19 cellular contexts compared by ENCODE assay signal in the genomic region with DNA sequence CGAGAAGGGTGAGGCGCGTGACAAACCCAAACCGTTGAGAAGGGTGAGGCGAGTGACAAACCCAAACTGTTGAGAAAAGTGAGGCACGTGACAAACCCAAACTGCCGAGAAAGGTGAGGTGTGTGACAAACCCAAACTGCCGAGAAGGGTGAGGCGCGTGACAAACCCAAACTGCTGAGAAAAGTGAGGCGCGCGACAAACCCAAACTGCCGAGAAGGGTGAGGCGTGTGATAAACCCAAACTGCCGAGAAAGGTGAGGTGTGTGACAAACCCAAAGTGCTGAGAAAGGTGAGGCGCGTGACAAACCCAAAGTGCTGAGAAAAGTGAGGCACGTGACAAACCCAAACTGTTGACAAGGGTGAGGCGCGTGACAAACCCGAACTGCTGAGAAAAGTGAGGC. TPM values are rescaled to one million over a fixed set of nuclear protein-coding genes. Genes with fewer than 3 reads are reported as not detected.
DNase-seq lines count a peak whose midpoint lies in the region; ATAC-seq and TF ChIP-seq lines count a peak whose summit lies in the region.
"Had no signal": no experiment of that assay in that cellular context is flagged by ENCODE, and none has a peak within 500 bp of the region (broad histone marks: within the 10 kb centered on the region; RNA-seq: fewer than 3 reads in every experiment).

No MANE protein-coding gene starts in this region.

- intact Hi-C loops in activated CD8-positive, alpha-beta T cell treated with anti-CD3 and anti-CD28 coated beads for 36 hours (cut with micrococcal nuclease), result no loop called here

- peak overlapping the region; percentile 73 for H3K27ac Mint-ChIP-seq in activated CD8-positive, alpha-beta T cell treated with anti-CD3 and anti-CD28 coated beads for 36 hours

- ATAC-seq in activated CD8-positive, alpha-beta T cell treated with anti-CD3 and anti-CD28 coated beads for 36 hours, result no peak
- no peak for ATAC-seq in gastroesophageal sphincter
- ATAC-seq in HG03139 (IDR thresholded peaks at IDR 0.05; ENCODE audit: unreplicated experiment), result no peak
- no peak for ATAC-seq in GM18858 (IDR thresholded peaks at IDR 0.05; ENCODE audit: unreplicated experiment)
- ATAC-seq in HG03280 (IDR thresholded peaks at IDR 0.05; ENCODE audit: unreplicated experiment), result no peak
- no peak for ATAC-seq in GM21381 (IDR thresholded peaks at IDR 0.05; ENCODE audit: unreplicated experiment)
- ATAC-seq: esophagus mucosa, left lobe of liver had no signal

- peaks cover 45% of the 10 kb centered on the region for H3K36me3 Mint-ChIP-seq in activated CD8-positive, alpha-beta T cell treated with anti-CD3 and anti-CD28 coated beads for 36 hours (ENCODE audit: low read depth)

- H3K4me3 Mint-ChIP-seq in activated CD8-positive, alpha-beta T cell treated with anti-CD3 and anti-CD28 coated beads for 36 hours, result peak overlapping the region; percentile 45

- H3K4me1 ChIP-seq in gastroesophageal sphincter, result peaks cover 12 to 81% (median 21%) of the 10 kb centered on the region in 3 donors

- DNase-seq in stimulated activated naive CD4-positive, alpha-beta T cell treated with Interleukin-2 at 50 U/mL for 16 hours (lab: John Stamatoyannopoulos, UW), result peak; percentile 14
- no peak for DNase-seq in stimulated activated naive CD4-positive, alpha-beta T cell (lab: John Stamatoyannopoulos, UW)
- DNase-seq in activated CD8-positive, alpha-beta T cell treated with anti-CD3 and anti-CD28 coated beads for 36 hours, result peak; percentile 21
- DNase-seq: activated CD4-positive, alpha-beta T cell treated with anti-CD3 and anti-CD28 coated beads for 1 hour; caudate nucleus; KG1; NCI-H187 treated with DMSO at 0.1 percent for 48 hours; NCI-H226; SK-N-SH; spleen; stimulated activated CD8-positive, alpha-beta memory T cell treated with anti-CD3 and anti-CD28 coated beads, Interleukin-4, amount 100 ng/mL, for 48 hours had no signal

- TF ChIP-seq EP300 in gastroesophageal sphincter (IDR thresholded peaks at IDR 0.05), result no peak

- WGBS in gastroesophageal sphincter (ENCODE audit: low coverage in 1 of 2), 2 donors, result 90 to 94% methylated on average over 15 of the region's 22 CpGs

- no peaks in the 10 kb centered on the region for H3K9me3 ChIP-seq in gastroesophageal sphincter
- H3K9me3 ChIP-seq: neutrophil, SK-N-SH had no signal

- H3K9me3 Mint-ChIP-seq in activated CD8-positive, alpha-beta T cell treated with anti-CD3 and anti-CD28 coated beads for 36 hours, result peaks cover 9% of the 10 kb centered on the region

- H3K27me3 ChIP-seq in gastroesophageal sphincter, result no peaks in the 10 kb centered on the region
- H3K27me3 ChIP-seq: neutrophil, spleen had no signal

- peaks cover 53% of the 10 kb centered on the region for H3K4me1 Mint-ChIP-seq in activated CD8-positive, alpha-beta T cell treated with anti-CD3 and anti-CD28 coated beads for 36 hours (ENCODE audit: low read depth)

- H3K36me3 ChIP-seq in gastroesophageal sphincter, result peaks cover 0 to 14% of the 10 kb centered on the region in 2 donors
- H3K36me3 ChIP-seq: neutrophil had no signal

- peak overlapping the region in 3 of 4 donors; percentile 46 to 98 (median 55) for H3K27ac ChIP-seq in gastroesophageal sphincter
- H3K27ac ChIP-seq: neutrophil had no signal

- POLR2A ChIA-PET in activated CD8-positive, alpha-beta T cell treated with anti-CD3 and anti-CD28 coated beads for 36 hours (lab: Charles Lee), result no interaction called here

- TF ChIP-seq CTCF in activated CD8-positive, alpha-beta T cell treated with anti-CD3 and anti-CD28 coated beads for 36 hours (IDR thresholded peaks at IDR 0.05), result no peak
- TF ChIP-seq CTCF in gastroesophageal sphincter (IDR thresholded peaks at IDR 0.05), result no peak

- H3K27me3 Mint-ChIP-seq in activated CD8-positive, alpha-beta T cell treated with anti-CD3 and anti-CD28 coated beads for 36 hours, result no peaks in the 10 kb centered on the region

- CTCF ChIA-PET in activated CD8-positive, alpha-beta T cell treated with anti-CD3 and anti-CD28 coated beads for 36 hours (lab: Charles Lee), result interaction anchor here (1.0 kb wide), 1 partner anchor 11 kb away, joined by 3 read pairs; no protein-coding TSS in a partner anchor

- no peak for TF ChIP-seq POLR2A in gastroesophageal sphincter (IDR thresholded peaks at IDR 0.05)

- H3K4me3 ChIP-seq in gastroesophageal sphincter, result no peak overlapping the region
- H3K4me3 ChIP-seq: spleen had no signal

RNA-seq across cellular contexts. Expression of a gene that starts 25.0 kb away (rescaled TPM):
- 10 to 100 TPM; 55.5 to 56.6 TPM for total RNA-seq in activated CD8-positive, alpha-beta T cell treated with anti-CD3 and anti-CD28 coated beads for 36 hours
- 100 to 1,000 TPM; 209 to 286 (median 230) TPM for total RNA-seq in gastroesophageal sphincter

RNA-seq across cellular contexts. Expression of a gene that starts 52.0 kb away (rescaled TPM):
- total RNA-seq in activated CD8-positive, alpha-beta T cell treated with anti-CD3 and anti-CD28 coated beads for 36 hours, result 10 to 100 TPM; 14.8 to 17.0 TPM
- total RNA-seq in gastroesophageal sphincter, result 10 to 100 TPM; 11.6 to 36.9 (median 23.4) TPM

Comparison
In these comparisons a context has a peak if more than half of its experiments do, and no peak if none do; other contexts are left out.
1. DNase-seq: peak in stimulated activated naive CD4-positive, alpha-beta T cell treated with Interleukin-2 at 50 U/mL for 16 hours (single experiment) and activated CD8-positive, alpha-beta T cell treated with anti-CD3 and anti-CD28 coated beads for 36 hours (single experiment); none in stimulated activated naive CD4-positive, alpha-beta T cell (0 of 6).